ENCODE assay signal across 8 cellular contexts in the genomic region with DNA sequence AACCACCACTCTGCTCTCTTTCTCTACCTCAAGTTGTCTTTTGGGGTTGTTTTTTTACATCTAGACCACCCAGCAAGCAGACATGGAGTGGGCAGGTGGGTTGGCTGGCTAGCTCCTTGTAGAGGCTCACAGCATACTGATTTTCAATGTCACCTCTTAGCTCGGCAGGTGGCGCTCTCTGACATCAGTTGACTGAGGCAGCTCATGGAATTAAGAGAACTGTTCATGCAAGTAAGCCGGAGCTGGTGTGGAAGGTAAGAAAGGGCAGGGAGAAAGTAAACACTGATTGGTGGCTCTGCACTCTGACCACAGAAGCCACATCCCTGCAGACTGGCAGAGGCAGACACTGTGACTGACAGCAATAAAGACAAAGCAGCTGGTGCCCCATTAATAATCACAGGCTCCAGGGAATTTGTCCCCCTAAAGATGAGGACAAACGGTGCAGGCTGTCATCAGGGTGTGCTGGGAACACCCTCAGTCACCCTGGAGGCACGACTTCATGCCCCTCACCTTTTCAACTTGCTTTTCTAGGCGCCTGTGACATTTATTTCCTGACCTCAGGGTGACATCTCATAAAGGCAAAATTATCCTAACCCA.
DNase-seq lines count a peak whose midpoint lies in the region; ATAC-seq and TF ChIP-seq lines count a peak whose summit lies in the region.

No MANE protein-coding gene starts in this region.

- H3K4me1 Mint-ChIP-seq in nephron progenitor cell = peaks cover 5% of the 10 kb centered on the region
- H3K4me1 Mint-ChIP-seq in activated T-cell treated with anti-CD3 and anti-CD28 coated beads, Interleukin-2, amount 50 U/mL, for 4 hours (ENCODE audit: low read depth) = no peaks in the 10 kb centered on the region

- H3K4me3 ChIP-seq in H7 (ENCODE audit: insufficient read depth, low read depth, low read length) (no peak overlapping the region), SJCRH30 (no peak overlapping the region)

- H3K27ac ChIP-seq in SJCRH30 (no peak overlapping the region), epithelial cell of prostate (no peak overlapping the region)

- H3K9me3 ChIP-seq in SJCRH30 (replicated peaks) = no peaks in the 10 kb centered on the region

- no peaks in the 10 kb centered on the region for H3K9me3 Mint-ChIP-seq in nephron progenitor cell
- no peaks in the 10 kb centered on the region for H3K9me3 Mint-ChIP-seq in activated T-cell treated with anti-CD3 and anti-CD28 coated beads, Interleukin-2, amount 50 U/mL, for 4 hours

- H3K27ac Mint-ChIP-seq in nephron progenitor cell = no peak overlapping the region

- H3K36me3 ChIP-seq in H7 (replicated peaks; ENCODE audit: control insufficient read depth, insufficient read depth, low read length) (no peaks in the 10 kb centered on the region), SJCRH30 (no peaks in the 10 kb centered on the region)

- H3K4me3 Mint-ChIP-seq in nephron progenitor cell = no peak overlapping the region
- no peak overlapping the region for H3K4me3 Mint-ChIP-seq in activated T-cell treated with anti-CD3 and anti-CD28 coated beads, Interleukin-2, amount 50 U/mL, for 4 hours

- peak; percentile 59 for TF ChIP-seq CTCF in nephron progenitor cell (IDR thresholded peaks at IDR 0.05)

- H3K27me3 ChIP-seq in H7 (ENCODE audit: control insufficient read depth, insufficient read depth, low read length) (no peaks in the 10 kb centered on the region; the same call in 1 of the 2 replicates), SJCRH30 (no peaks in the 10 kb centered on the region)

- DNase-seq in GDM1 (lab: John Stamatoyannopoulos, UW) (peak; percentile 37), H7 (peak; percentile 60), NCI-H1105 (lab: John Stamatoyannopoulos, UW) (peak; percentile 77), SJCRH30 (peak; percentile 76 to 91), epithelial cell of prostate (ENCODE audit: low read depth, low spot score) (peak; percentile 26), nephron progenitor cell (peak; percentile 86), middle frontal gyrus (ENCODE audit: extremely low spot score, low spot score) (no peak)
- no peak for DNase-seq in activated T-cell treated with anti-CD3 and anti-CD28 coated beads, Interleukin-2, amount 50 U/mL, for 4 hours

- peaks cover 93% of the 10 kb centered on the region for H3K27me3 Mint-ChIP-seq in nephron progenitor cell (ENCODE audit: low read depth, poor library complexity)
- H3K27me3 Mint-ChIP-seq in activated T-cell treated with anti-CD3 and anti-CD28 coated beads, Interleukin-2, amount 50 U/mL, for 4 hours (ENCODE audit: low read depth) = peaks cover 5% of the 10 kb centered on the region

- H3K4me1 ChIP-seq in SJCRH30 = peaks cover 7% of the 10 kb centered on the region

- no peak for ATAC-seq in activated T-cell treated with anti-CD3 and anti-CD28 coated beads, Interleukin-2, amount 50 U/mL, for 4 hours

- no peaks in the 10 kb centered on the region for H3K36me3 Mint-ChIP-seq in nephron progenitor cell (ENCODE audit: low read depth)
- H3K36me3 Mint-ChIP-seq in activated T-cell treated with anti-CD3 and anti-CD28 coated beads, Interleukin-2, amount 50 U/mL, for 4 hours (ENCODE audit: insufficient read depth) = no peaks in the 10 kb centered on the region

Comparison
In these comparisons a context has a peak if more than half of its experiments do, and no peak if none do; other contexts are left out.
1. DNase-seq: peak in GDM1 (single experiment), H7 (single experiment), NCI-H1105 (single experiment), SJCRH30 (2 of 2), epithelial cell of prostate (single experiment) and nephron progenitor cell (single experiment); none in middle frontal gyrus (single experiment) and activated T-cell treated with anti-CD3 and anti-CD28 coated beads, Interleukin-2, amount 50 U/mL, for 4 hours (single experiment).